16 cellular contexts compared by ENCODE assay signal in the genomic region with DNA sequence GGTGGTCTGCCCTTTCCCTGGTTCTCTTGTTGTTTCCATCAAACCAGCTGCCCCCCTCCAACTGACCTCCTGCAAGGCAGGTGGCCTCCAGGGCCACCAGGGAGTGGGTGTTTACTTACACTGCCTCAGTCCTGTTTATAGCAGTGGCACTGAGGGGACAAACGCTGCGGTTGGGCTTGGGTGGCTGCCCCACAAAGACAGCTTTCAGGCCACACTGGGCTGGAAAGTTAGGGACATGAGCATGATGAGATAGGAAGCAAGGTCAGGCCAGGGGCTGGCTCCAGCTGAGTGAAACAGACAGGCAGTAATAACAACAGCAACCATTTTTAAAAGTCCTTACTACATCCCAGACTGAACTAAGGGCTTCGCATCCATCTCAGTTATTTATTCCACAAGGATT. TPM values are rescaled to one million over a fixed set of nuclear protein-coding genes. Genes with fewer than 3 reads are reported as not detected.
DNase-seq lines count a peak whose midpoint lies in the region; ATAC-seq and TF ChIP-seq lines count a peak whose summit lies in the region.
"Had no signal": no experiment of that assay in that cellular context is flagged by ENCODE, and none has a peak within 500 bp of the region (broad histone marks: within the 10 kb centered on the region; RNA-seq: fewer than 3 reads in every experiment).

No MANE protein-coding gene starts in this region.

- H3K27me3 ChIP-seq in IMR-90 (ENCODE audit: control insufficient read depth, insufficient read depth, low read length) = no peaks in the 10 kb centered on the region
- H3K27me3 ChIP-seq in SJSA1 (replicated peaks) = no peaks in the 10 kb centered on the region
- no peaks in the 10 kb centered on the region for H3K27me3 ChIP-seq in PC-9 (ENCODE audit: insufficient read depth, low read depth)
- H3K27me3 ChIP-seq: BE2C had no signal

- no peak overlapping the region for H4K8ac ChIP-seq in IMR-90 (ENCODE audit: low read depth in 2 of 2, low read length in 2 of 2)

- H3K23ac ChIP-seq in IMR-90 (ENCODE audit: low read depth, low read length) = no peak overlapping the region

- H2BK20ac ChIP-seq in IMR-90 (ENCODE audit: low read depth, low read length) = no peak overlapping the region

- CTCF ChIA-PET in IMR-90 (lab: Yijun Ruan, JAX) = interaction anchor here (1.6 kb wide), 1 partner anchor 14 kb away, joined by 3 read pairs; no protein-coding TSS in a partner anchor
- CTCF ChIA-PET in PC-9 (lab: Charles Lee) = no interaction called here

- intact Hi-C loops in IMR-90 (cut with micrococcal nuclease) (no loop called here), sciatic nerve (cut with DNase I) (no loop called here), PC-9 (cut with micrococcal nuclease; ENCODE audit: unreplicated experiment) (no loop called here)

- H4K91ac ChIP-seq in IMR-90 (ENCODE audit: insufficient read depth, low read depth, low read length) = no peak overlapping the region

- POLR2A ChIA-PET in IMR-90 (lab: Charles Lee; ENCODE audit: unreplicated experiment) = no interaction called here
- POLR2A ChIA-PET in PC-9 (lab: Charles Lee; ENCODE audit: unreplicated experiment) = interaction anchor here (0.5 kb wide), 1 partner anchor 1492 kb away, joined by 3 read pairs; no protein-coding TSS in a partner anchor

- H3K27ac ChIP-seq in IMR-90 (ENCODE audit: insufficient read depth, low read length) (no peak overlapping the region), SJSA1 (peak overlapping the region; percentile 48), PC-9 (no peak overlapping the region)
- H3K27ac ChIP-seq: GM23248, HL-60 had no signal

- H2BK5ac ChIP-seq in IMR-90 (ENCODE audit: low read depth, low read length, poor library complexity, severe bottlenecking) = no peak overlapping the region

- H2AK5ac ChIP-seq in IMR-90 (ENCODE audit: low read depth, low read length) = no peak overlapping the region; the same call in 1 of the 2 replicates

- no peak overlapping the region for H3K9ac ChIP-seq in IMR-90 (ENCODE audit: low read depth, low read length)
- H3K9ac ChIP-seq: GM23248 had no signal

- H2AFZ ChIP-seq in IMR-90 (replicated peaks; ENCODE audit: low read length, poor library complexity) = peak overlapping the region; percentile 35
- no peak overlapping the region for H2AFZ ChIP-seq in PC-9
- H2AFZ ChIP-seq: GM23248 had no signal

- H3K79me1 ChIP-seq in IMR-90 (ENCODE audit: low read depth in 1 of 2, low read length in 2 of 2) = peaks cover 0 to 2% of the 10 kb centered on the region in 2 experiments; a peak in 1 of 4 replicates

- H3K4ac ChIP-seq in IMR-90 (ENCODE audit: low read depth, low read length) = no peak overlapping the region; the same call in 1 of the 2 replicates

- no peak overlapping the region for H3K56ac ChIP-seq in IMR-90 (ENCODE audit: extremely low read depth, insufficient read depth, low read length)

- no peak for TF ChIP-seq POLR2A in IMR-90 (IDR thresholded peaks at IDR 0.05; ENCODE audit: low read depth, low read length)

- dilution Hi-C loops in IMR-90 (cut with HindIII; ENCODE audit: low sequenced_read_pairs, unreplicated experiment) = no loop called here

- H3F3A ChIP-seq in PC-9 (ENCODE audit: insufficient read depth, low read depth) = no peaks in the 10 kb centered on the region

- WGBS in IMR-90 (ENCODE audit: extremely low coverage in 2 of 2, insufficient read length in 1 of 2), 2 experiments = no CpG with 5 or more reads among the region's 3 CpGs

- H3K4me1 ChIP-seq in IMR-90 (ENCODE audit: control insufficient read depth, insufficient read depth, low read length) = peaks cover 5% of the 10 kb centered on the region
- H3K4me1 ChIP-seq in SJSA1 (replicated peaks) = peaks cover 68% of the 10 kb centered on the region
- no peaks in the 10 kb centered on the region for H3K4me1 ChIP-seq in PC-9 (replicated peaks; ENCODE audit: insufficient read depth)
- H3K4me1 ChIP-seq: BE2C, Caco-2 had no signal

- no peaks in the 10 kb centered on the region for H3K9me2 ChIP-seq in PC-9 (ENCODE audit: insufficient read depth)

- no peak overlapping the region for H2AK9ac ChIP-seq in IMR-90 (replicated peaks; ENCODE audit: low read depth, low read length, poor library complexity)

- H3K18ac ChIP-seq in IMR-90 (ENCODE audit: low read depth, low read length) = no peak overlapping the region

- no peaks in the 10 kb centered on the region for H3K79me2 ChIP-seq in PC-9 (ENCODE audit: low read depth)

- peaks cover 12% of the 10 kb centered on the region; the same call in 1 of the 2 replicates for H3K9me1 ChIP-seq in IMR-90 (ENCODE audit: insufficient read depth, low read length)

- in situ Hi-C loops in IMR-90 (cut with MboI; ENCODE audit: low sequenced_read_pairs) = loop anchor here (25.0 kb wide), 2 partner anchors 434 to 884 kb away; no protein-coding TSS in a partner anchor

- DNase-seq in IMR-90 (no peak), SJSA1 (ENCODE audit: low read depth in 1 of 2, low spot score in 2 of 2) (peak; percentile 93), left kidney (ENCODE audit: low read depth, low spot score) (peak; percentile 15), sciatic nerve (ENCODE audit: low spot score) (no peak), PC-9 (no peak)
- DNase-seq in stimulated activated CD4-positive, alpha-beta T cell treated with anti-CD3 and anti-CD28 coated beads, Interleukin-4, amount 100 ng/mL, for 24 hours = no peak
- DNase-seq: ACHN; BE2C; C1 segment of cervical spinal cord; Caco-2; CD4-positive, CD25-positive, alpha-beta regulatory T cell; GM23248; HCEC 1CT; HFFc6 had no signal

- H4K20me1 ChIP-seq in IMR-90 (ENCODE audit: insufficient read depth, low read length) (no peaks in the 10 kb centered on the region), PC-9 (ENCODE audit: insufficient read depth) (no peaks in the 10 kb centered on the region)

- H3K4me2 ChIP-seq in IMR-90 (ENCODE audit: low read depth, low read length) (no peak overlapping the region), PC-9 (no peak overlapping the region)

- no peak for TF ChIP-seq RAD21 in IMR-90 (IDR thresholded peaks at IDR 0.05; ENCODE audit: low read length)

- H3K9me3 ChIP-seq in IMR-90 (ENCODE audit: control insufficient read depth, insufficient read depth, low read length) (peaks cover 10% of the 10 kb centered on the region), SJSA1 (replicated peaks) (peaks cover 15% of the 10 kb centered on the region), PC-9 (ENCODE audit: insufficient read depth, low read depth) (peaks cover 25% of the 10 kb centered on the region)

- H4K5ac ChIP-seq in IMR-90 (ENCODE audit: low read depth, low read length) = no peak overlapping the region

- H3K4me3 ChIP-seq in IMR-90 (ENCODE audit: insufficient read depth, low read depth, low read length) = no peak overlapping the region
- no peak overlapping the region for H3K4me3 ChIP-seq in SJSA1
- no peak overlapping the region for H3K4me3 ChIP-seq in PC-9
- H3K4me3 ChIP-seq: GM23248 had no signal

- no peak overlapping the region for H2BK15ac ChIP-seq in IMR-90 (ENCODE audit: low read depth, low read length)

- H3K14ac ChIP-seq in IMR-90 (replicated peaks; ENCODE audit: low read depth, low read length) = no peak overlapping the region

- H2BK120ac ChIP-seq in IMR-90 (ENCODE audit: low read depth, low read length) = no peak overlapping the region

- BruUV-seq in IMR-90 (replicated peaks; lab: Mats Ljungman, UMichigan) = no TSS peak
- no TSS peak for BruUV-seq in PC-9 (replicated peaks; lab: Mats Ljungman, UMichigan)

- TF ChIP-seq CTCF in IMR-90 (conservative IDR thresholded peaks at IDR 0.05; ENCODE audit: low read depth, low read length) (no peak), PC-9 (conservative IDR thresholded peaks at IDR 0.05) (no peak)

- ATAC-seq in IMR-90 (ENCODE audit: low read depth) = no peak; the same call in 1 of the 2 replicates
- peak; percentile 74 for ATAC-seq in sciatic nerve
- ATAC-seq in GM21381 (IDR thresholded peaks at IDR 0.05; ENCODE audit: unreplicated experiment) = no peak

- peaks cover 4% of the 10 kb centered on the region; the same call in 1 of the 2 replicates for H3K36me3 ChIP-seq in IMR-90 (ENCODE audit: control insufficient read depth, insufficient read depth, low read length)
- no peaks in the 10 kb centered on the region for H3K36me3 ChIP-seq in SJSA1
- no peaks in the 10 kb centered on the region for H3K36me3 ChIP-seq in PC-9 (ENCODE audit: low read depth)
- H3K36me3 ChIP-seq: BE2C had no signal

TF ChIP-seq in IMR-90, 13 proteins besides CTCF, POLR2A, EP300 and RAD21:
- TF ChIP-seq, protein P1, sequence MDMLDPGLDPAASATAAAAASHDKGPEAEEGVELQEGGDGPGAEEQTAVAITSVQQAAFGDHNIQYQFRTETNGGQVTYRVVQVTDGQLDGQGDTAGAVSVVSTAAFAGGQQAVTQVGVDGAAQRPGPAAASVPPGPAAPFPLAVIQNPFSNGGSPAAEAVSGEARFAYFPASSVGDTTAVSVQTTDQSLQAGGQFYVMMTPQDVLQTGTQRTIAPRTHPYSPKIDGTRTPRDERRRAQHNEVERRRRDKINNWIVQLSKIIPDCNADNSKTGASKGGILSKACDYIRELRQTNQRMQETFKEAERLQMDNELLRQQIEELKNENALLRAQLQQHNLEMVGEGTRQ (IDR thresholded peaks at IDR 0.05; ENCODE audit: low read depth, low read length) = no peak
- no peak for TF ChIP-seq SMC3 (IDR thresholded peaks at IDR 0.05; ENCODE audit: low read depth, low read length)

RNA-seq across cellular contexts. Expression of gene BOD1, which starts 20.6 kb away (rescaled TPM):
- total RNA-seq in IMR-90 (2012; rRNA removed) = 71.7 and 74.7 TPM in 2 replicates
- polyA plus RNA-seq in IMR-90 (2012; rRNA removed) = 48.5 and 57.9 TPM in 2 replicates
- polyA plus RNA-seq in IMR-90 (2012; cell fraction: cytosol; rRNA removed) = 24.1 and 26.3 TPM in 2 replicates
- 36.9 and 116 TPM in 2 replicates for polyA plus RNA-seq in IMR-90 (2012; cell fraction: nucleus; rRNA removed; ENCODE audit: low replicate concordance)
- total RNA-seq in SJSA1 (2014; rRNA removed; shearing (Covaris generic)) = 112 and 128 TPM in 2 replicates
- total RNA-seq in sciatic nerve = 46.5 TPM
- 62.2 and 73.2 TPM in 2 replicates for total RNA-seq in PC-9 (2021)

Comparison
In these comparisons a context has a peak if more than half of its experiments do, and no peak if none do; other contexts are left out.
1. DNase-seq: peak in SJSA1 (2 of 2) and left kidney (single experiment); none in IMR-90 (single experiment), sciatic nerve (single experiment), PC-9 (0 of 2) and stimulated activated CD4-positive, alpha-beta T cell treated with anti-CD3 and anti-CD28 coated beads, Interleukin-4, amount 100 ng/mL, for 24 hours (single experiment).